In the genomic region with DNA sequence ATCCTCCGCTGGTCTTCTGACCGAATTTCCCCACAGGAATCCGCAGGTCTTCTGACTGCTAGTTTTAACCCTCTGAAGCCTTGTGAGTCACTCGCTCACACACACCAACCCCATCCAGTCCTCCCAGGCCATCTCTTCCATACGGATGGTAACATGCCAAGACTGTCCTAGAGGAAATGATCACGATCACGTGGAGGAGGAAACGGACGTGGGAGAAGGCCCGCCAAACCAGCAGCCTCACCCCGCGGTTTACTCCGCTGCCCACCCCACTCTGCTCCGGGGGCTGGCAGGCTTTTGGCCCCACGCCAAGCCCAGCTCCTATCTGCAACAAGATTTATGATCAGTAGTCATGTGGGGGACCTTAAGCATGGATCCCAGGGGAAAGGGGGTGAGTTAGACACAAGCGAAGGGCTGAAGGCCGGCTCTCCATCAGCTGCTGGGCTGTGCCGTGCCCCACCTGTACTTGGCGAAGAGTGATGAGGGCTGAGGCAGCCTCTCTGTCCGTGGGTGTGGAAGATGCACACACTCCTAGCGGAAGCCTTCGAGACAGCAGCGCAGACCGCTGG, we compare ENCODE assay signal across 8 cellular contexts. TPM values are rescaled to one million over a fixed set of nuclear protein-coding genes. Genes with fewer than 3 reads are reported as not detected.
DNase-seq lines count a peak whose midpoint lies in the region; ATAC-seq lines count a peak whose summit lies in the region.

No MANE protein-coding gene starts in this region.

- no peak for ATAC-seq in HG03342 (IDR thresholded peaks at IDR 0.05; ENCODE audit: unreplicated experiment)
- ATAC-seq in HG02884 (IDR thresholded peaks at IDR 0.05; ENCODE audit: unreplicated experiment), result no peak

- H3K9me3 ChIP-seq in SJSA1 (replicated peaks) (peaks cover 10% of the 10 kb centered on the region; the same call in 1 of the 2 replicates), muscle layer of duodenum (ENCODE audit: control insufficient read depth in 1 of 2, low read length in 2 of 2) (no peaks in the 10 kb centered on the region)
- H3K9me3 ChIP-seq in effector memory CD4-positive, alpha-beta T cell (ENCODE audit: control insufficient read depth, low read length), result no peaks in the 10 kb centered on the region

- H3K36me3 ChIP-seq in SJSA1, result peaks cover 66% of the 10 kb centered on the region
- peaks cover 8% of the 10 kb centered on the region for H3K36me3 ChIP-seq in effector memory CD4-positive, alpha-beta T cell (ENCODE audit: control insufficient read depth, insufficient read depth, low read length)
- peaks cover 16 to 41% of the 10 kb centered on the region in 2 donors for H3K36me3 ChIP-seq in muscle layer of duodenum (ENCODE audit: control insufficient read depth in 1 of 2, insufficient read depth in 2 of 2, low read length in 2 of 2)

- H3K27me3 ChIP-seq in SJSA1 (replicated peaks) (no peaks in the 10 kb centered on the region), muscle layer of duodenum (ENCODE audit: low read depth, low read length) (no peaks in the 10 kb centered on the region)
- no peaks in the 10 kb centered on the region for H3K27me3 ChIP-seq in effector memory CD4-positive, alpha-beta T cell (replicated peaks; ENCODE audit: control insufficient read depth, insufficient read depth, low read length, poor library complexity, severe bottlenecking)

- no peak overlapping the region for H3K4me3 ChIP-seq in SJSA1
- H3K4me3 ChIP-seq in effector memory CD4-positive, alpha-beta T cell (ENCODE audit: insufficient read depth, low read depth, low read length, poor library complexity, severe bottlenecking), result peak overlapping the region; percentile 95
- peak overlapping the region; percentile 73 to 95 for H3K4me3 ChIP-seq in muscle layer of duodenum (ENCODE audit: low read depth in 1 of 2, low read length in 2 of 2)

- H3K4me1 ChIP-seq in SJSA1 (replicated peaks) (peaks cover 47% of the 10 kb centered on the region), muscle layer of duodenum (ENCODE audit: control insufficient read depth in 1 of 2, insufficient read depth in 2 of 2, low read length in 2 of 2) (peaks cover 9 to 21% of the 10 kb centered on the region in 2 donors)
- H3K4me1 ChIP-seq in effector memory CD4-positive, alpha-beta T cell (ENCODE audit: control insufficient read depth, insufficient read depth, low read length, poor library complexity, severe bottlenecking), result peaks cover 18% of the 10 kb centered on the region

- H3K27ac ChIP-seq in SJSA1 (no peak overlapping the region), muscle layer of duodenum (ENCODE audit: low read length) (no peak overlapping the region)
- H3K27ac ChIP-seq in effector memory CD4-positive, alpha-beta T cell (ENCODE audit: insufficient read depth, low read length, poor library complexity, severe bottlenecking), result peak overlapping the region; percentile 76

- DNase-seq in DMS53 (lab: John Stamatoyannopoulos, UW) (peak; percentile 90), HT1080 (ENCODE audit: low read depth) (peak; percentile 96), SJSA1 (ENCODE audit: low read depth in 1 of 2, low spot score in 2 of 2) (peak; percentile 69 to 80), NOMO-1 treated with dmso at 0.1 percent for 144 hours (lab: John Stamatoyannopoulos, UW; ENCODE audit: unreplicated experiment) (no peak)
- no peak for DNase-seq in effector memory CD4-positive, alpha-beta T cell

RNA-seq across cellular contexts. Expression of a gene that starts 1.5 kb away (rescaled TPM):
- total RNA-seq in HT1080 (2014; rRNA removed; shearing (Covaris generic)), result 28.7 and 31.6 TPM in 2 replicates
- 18.1 and 19.3 TPM in 2 replicates for polyA plus RNA-seq in HT1080 (2015; cell fraction: cytosol; rRNA removed)
- polyA plus RNA-seq in HT1080 (2015; cell fraction: nucleus; rRNA removed), result 58.8 and 66.8 TPM in 2 replicates
- 26.0 and 28.1 TPM in 2 replicates for total RNA-seq in SJSA1 (2014; rRNA removed; shearing (Covaris generic))

RNA-seq across cellular contexts. Expression of a gene that starts 25.5 kb away (rescaled TPM):
- total RNA-seq in HT1080 (2014; rRNA removed; shearing (Covaris generic)), result 0.37 and 0.40 TPM in 2 replicates
- not detected in 2 replicates for polyA plus RNA-seq in HT1080 (2015; cell fraction: cytosol; rRNA removed)
- polyA plus RNA-seq in HT1080 (2015; cell fraction: nucleus; rRNA removed), result 0.38 and 0.73 TPM in 2 replicates
- total RNA-seq in SJSA1 (2014; rRNA removed; shearing (Covaris generic)), result 0.61 and 1.4 TPM in 2 replicates

RNA-seq across cellular contexts. Expression of a gene that starts 41.1 kb away (rescaled TPM):
- 4,314 and 7,335 TPM in 2 replicates for total RNA-seq in HT1080 (2014; rRNA removed; shearing (Covaris generic))
- polyA plus RNA-seq in HT1080 (2015; cell fraction: cytosol; rRNA removed), result 7,415 and 8,369 TPM in 2 replicates
- 6,090 and 6,682 TPM in 2 replicates for polyA plus RNA-seq in HT1080 (2015; cell fraction: nucleus; rRNA removed)
- total RNA-seq in SJSA1 (2014; rRNA removed; shearing (Covaris generic)), result 9,784 and 9,807 TPM in 2 replicates

Comparison
In these comparisons a context has a peak if more than half of its experiments do, and no peak if none do; other contexts are left out.
1. DNase-seq: peak in DMS53 (single experiment), HT1080 (single experiment) and SJSA1 (2 of 2); none in effector memory CD4-positive, alpha-beta T cell (0 of 3) and NOMO-1 treated with dmso at 0.1 percent for 144 hours (single experiment).